ENCODE assay signal across 23 cellular contexts in genomic region chr3:67075295-67075694, GRCh38.
DNase-seq lines count a peak whose midpoint lies in the region; ATAC-seq and FAIRE-seq lines count a peak whose summit lies in the region.
"Had no signal": no experiment of that assay in that cellular context is flagged by ENCODE, and none has a peak within 500 bp of the region (broad histone marks: within the 10 kb centered on the region; RNA-seq: fewer than 3 reads in every experiment).

No MANE protein-coding gene starts in this region.

- no peaks in the 10 kb centered on the region for H3K4me1 ChIP-seq in small intestine (ENCODE audit: control insufficient read depth in 2 of 2, insufficient read depth in 1 of 2, low read depth in 1 of 2, low read length in 1 of 2)
- H3K4me1 ChIP-seq: adrenal gland, BLaER1, neural progenitor cell, sigmoid colon, suprapubic skin had no signal

- H3K9me3 Mint-ChIP-seq in activated naive CD4-positive, alpha-beta T cell treated with anti-CD3 and anti-CD28 coated beads, Interleukin-2, amount 50 U/mL, for 24 hours, result no peaks in the 10 kb centered on the region
- H3K9me3 Mint-ChIP-seq: brain, neural progenitor cell had no signal

- H3K4me1 Mint-ChIP-seq in activated naive CD4-positive, alpha-beta T cell treated with anti-CD3 and anti-CD28 coated beads, Interleukin-2, amount 50 U/mL, for 24 hours, result peaks cover 38% of the 10 kb centered on the region
- H3K4me1 Mint-ChIP-seq: brain had no signal

- peak; percentile 50 for ATAC-seq in GM21360 (IDR thresholded peaks at IDR 0.05; ENCODE audit: unreplicated experiment)
- ATAC-seq in HG03342 (IDR thresholded peaks at IDR 0.05; ENCODE audit: unreplicated experiment), result no peak

- H3K27ac ChIP-seq in small intestine (ENCODE audit: low read depth in 1 of 2, low read length in 1 of 2), result no peak overlapping the region
- H3K27ac ChIP-seq: adrenal gland, BLaER1, epithelial cell of prostate, neural progenitor cell, sigmoid colon, suprapubic skin had no signal

- DNase-seq in activated naive CD4-positive, alpha-beta T cell treated with Interleukin-2 at 50 U/mL for 16 hours, result no peak
- DNase-seq in NCI-H526 treated with DMSO at 0.1 percent for 48 hours (lab: John Stamatoyannopoulos, UW), result peak; percentile 89
- no peak for DNase-seq in retina
- DNase-seq in small intestine, result no peak
- DNase-seq: ACHN, adrenal gland, GF-D8, head of caudate nucleus, NCI-H1048, NCI-H1930, NCI-H2227 treated with DMSO at 0.1 percent for 48 hours, NCI-H748 treated with DMSO at 0.1 percent for 48 hours, RPMI8226, sigmoid colon had no signal

- 65 to 77% (median 71%) methylated on average over 2 of the region's 2 CpGs for WGBS in small intestine, 3 donors

- H3K27me3 Mint-ChIP-seq in activated naive CD4-positive, alpha-beta T cell treated with anti-CD3 and anti-CD28 coated beads, Interleukin-2, amount 50 U/mL, for 24 hours, result no peaks in the 10 kb centered on the region
- H3K27me3 Mint-ChIP-seq: brain had no signal

- peak overlapping the region; percentile 9 for H3K4me3 Mint-ChIP-seq in activated naive CD4-positive, alpha-beta T cell treated with anti-CD3 and anti-CD28 coated beads, Interleukin-2, amount 50 U/mL, for 24 hours
- H3K4me3 Mint-ChIP-seq: brain, neural progenitor cell had no signal

- H3K9me3 ChIP-seq in small intestine (ENCODE audit: control insufficient read depth, low read depth), result no peaks in the 10 kb centered on the region
- H3K9me3 ChIP-seq: adrenal gland, BLaER1, sigmoid colon, suprapubic skin had no signal

- H3K36me3 Mint-ChIP-seq in activated naive CD4-positive, alpha-beta T cell treated with anti-CD3 and anti-CD28 coated beads, Interleukin-2, amount 50 U/mL, for 24 hours, result no peaks in the 10 kb centered on the region
- H3K36me3 Mint-ChIP-seq: brain, neural progenitor cell had no signal

- no peak overlapping the region for H3K4me3 ChIP-seq in small intestine (ENCODE audit: low read depth in 1 of 2, low read length in 2 of 2)
- H3K4me3 ChIP-seq: adrenal gland, BLaER1, neural progenitor cell, sigmoid colon, suprapubic skin had no signal

- H3K27me3 ChIP-seq in small intestine (ENCODE audit: control insufficient read depth in 2 of 2, insufficient read depth in 2 of 2, low read length in 2 of 2), result no peaks in the 10 kb centered on the region
- H3K27me3 ChIP-seq: adrenal gland, BLaER1, neural progenitor cell, sigmoid colon, suprapubic skin had no signal

- peak overlapping the region; percentile 48 for H3K27ac Mint-ChIP-seq in activated naive CD4-positive, alpha-beta T cell treated with anti-CD3 and anti-CD28 coated beads, Interleukin-2, amount 50 U/mL, for 24 hours
- H3K27ac Mint-ChIP-seq: brain, neural progenitor cell had no signal

- FAIRE-seq in small intestine (lab: Jason Lieb, UNC), result no peak
- FAIRE-seq: TTC549 had no signal

- H3K36me3 ChIP-seq in small intestine (ENCODE audit: control insufficient read depth in 2 of 2, insufficient read depth in 2 of 2, low read length in 2 of 2), result no peaks in the 10 kb centered on the region
- H3K36me3 ChIP-seq: adrenal gland, BLaER1, neural progenitor cell, sigmoid colon, suprapubic skin had no signal
